ENCODE assay signal across 1 cellular context in genomic region chr14:35220920-35221319, GRCh38.
TF ChIP-seq lines count a peak whose summit lies in the region.

No MANE protein-coding gene starts in this region.

TF ChIP-seq in IMR-90, 13 proteins besides CTCF, POLR2A, EP300 and RAD21:
- TF ChIP-seq CHD1 (IDR thresholded peaks at IDR 0.05; ENCODE audit: low read depth, low read length): no peak
- no peak for TF ChIP-seq RFX5 (IDR thresholded peaks at IDR 0.05; ENCODE audit: low read depth, low read length)
- no peak for TF ChIP-seq RCOR1 (IDR thresholded peaks at IDR 0.05; ENCODE audit: insufficient replicate concordance, low read length)
- no peak for TF ChIP-seq NFE2L2 (IDR thresholded peaks at IDR 0.05; ENCODE audit: low read depth, low read length)
- TF ChIP-seq MAZ (IDR thresholded peaks at IDR 0.05; ENCODE audit: borderline replicate concordance, low read depth, low read length): no peak
- TF ChIP-seq BHLHE40 (IDR thresholded peaks at IDR 0.05; ENCODE audit: low read depth, low read length): no peak
- TF ChIP-seq MAFK (IDR thresholded peaks at IDR 0.05; ENCODE audit: low read depth, low read length): no peak
- TF ChIP-seq USF2 (IDR thresholded peaks at IDR 0.05; ENCODE audit: low read depth, low read length): no peak
- no peak for TF ChIP-seq FOS (IDR thresholded peaks at IDR 0.05; ENCODE audit: low read depth, low read length)
- no peak for TF ChIP-seq SMC3 (IDR thresholded peaks at IDR 0.05; ENCODE audit: low read depth, low read length)
- no peak for TF ChIP-seq ELK1 (IDR thresholded peaks at IDR 0.05; ENCODE audit: borderline replicate concordance, low read depth, low read length)
- no peak for TF ChIP-seq CEBPB (IDR thresholded peaks at IDR 0.05; ENCODE audit: low read depth, low read length)
- no peak for TF ChIP-seq MXI1 (IDR thresholded peaks at IDR 0.05; ENCODE audit: borderline replicate concordance, low read depth, low read length)
